Comparison of ENCODE assay signal across 9 cellular contexts in the genomic region with DNA sequence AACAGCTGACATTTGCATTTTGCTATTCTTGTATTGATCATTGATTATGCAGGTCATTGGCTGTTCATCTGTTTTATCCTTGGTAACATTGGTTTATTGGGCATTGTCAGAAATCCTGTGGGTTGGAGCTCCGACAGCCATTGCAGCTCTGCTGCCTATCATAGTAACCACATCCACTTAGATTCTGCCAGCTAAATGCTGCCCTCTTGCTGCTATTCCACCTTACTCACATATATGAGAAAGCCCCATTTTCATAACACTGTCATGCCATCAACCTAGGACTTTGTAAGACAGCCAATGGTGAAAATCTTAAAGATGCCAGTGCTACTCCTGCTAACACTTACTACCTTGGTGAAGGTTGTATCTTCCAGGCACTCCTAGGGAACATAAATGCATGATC.
DNase-seq lines count a peak whose midpoint lies in the region; ATAC-seq and TF ChIP-seq lines count a peak whose summit lies in the region.
"Had no signal": no experiment of that assay in that cellular context is flagged by ENCODE, and none has a peak within 500 bp of the region (broad histone marks: within the 10 kb centered on the region; RNA-seq: fewer than 3 reads in every experiment).

No MANE protein-coding gene starts in this region.

- peaks cover 2% of the 10 kb centered on the region; the same call in 1 of the 2 replicates for H3K9me2 ChIP-seq in GM23338 (ENCODE audit: insufficient read depth)

- H4K20me1 ChIP-seq in GM23338 (replicated peaks; ENCODE audit: insufficient read depth), result no peaks in the 10 kb centered on the region

- peaks cover 2% of the 10 kb centered on the region for H3K27me3 Mint-ChIP-seq in GM23338 (ENCODE audit: insufficient read depth, low read depth, poor library complexity)

- no peak overlapping the region for H3K4me3 ChIP-seq in GM23338
- H3K4me3 ChIP-seq: gastroesophageal sphincter had no signal

- no peaks in the 10 kb centered on the region for H3K9me3 Mint-ChIP-seq in GM23338

- no peaks in the 10 kb centered on the region for H3K4me1 ChIP-seq in GM23338 (ENCODE audit: insufficient read depth)
- H3K4me1 ChIP-seq: gastroesophageal sphincter had no signal

- no peak overlapping the region for H3K27ac ChIP-seq in GM23338 (ENCODE audit: low read depth)
- H3K27ac ChIP-seq: gastroesophageal sphincter had no signal

- ATAC-seq in GM23338, result peak; percentile 73
- peak; percentile 77 for ATAC-seq in SK-N-SH treated with all-trans-retinoic acid at 6 μM for 48 hours
- peak; percentile 75 for ATAC-seq in left colon
- ATAC-seq: gastroesophageal sphincter had no signal

- H3K36me3 Mint-ChIP-seq in GM23338 (ENCODE audit: low read depth), result no peaks in the 10 kb centered on the region

- no peaks in the 10 kb centered on the region for H3K79me2 ChIP-seq in GM23338 (replicated peaks; ENCODE audit: insufficient read depth)

- no peak overlapping the region for H2AFZ ChIP-seq in GM23338

- H3K27me3 ChIP-seq in GM23338 (ENCODE audit: insufficient read depth), result no peaks in the 10 kb centered on the region
- H3K27me3 ChIP-seq: gastroesophageal sphincter had no signal

- TF ChIP-seq CTCF in GM23338 (conservative IDR thresholded peaks at IDR 0.05; ENCODE audit: low read depth in 2 of 2), result peak; percentile 48 to 70

- no peak overlapping the region for H3K4me3 Mint-ChIP-seq in GM23338

- no peak overlapping the region for H3K27ac Mint-ChIP-seq in GM23338

- no peaks in the 10 kb centered on the region for H3F3A ChIP-seq in GM23338 (replicated peaks; ENCODE audit: low read depth)

- peaks cover 10% of the 10 kb centered on the region for H3K4me1 Mint-ChIP-seq in GM23338

- DNase-seq in DMS53 (lab: John Stamatoyannopoulos, UW), result peak; percentile 56
- peak; percentile 49 for DNase-seq in GM23338 (ENCODE audit: low spot score)
- peak in 1 of 2 donors; percentile 14 for DNase-seq in left colon
- no peak for DNase-seq in epidermal melanocyte (ENCODE audit: insufficient read length, low spot score)
- no peak for DNase-seq in stimulated activated naive CD4-positive, alpha-beta T cell treated with Interleukin-2 at 50 U/mL for 16 hours (lab: John Stamatoyannopoulos, UW)
- no peak for DNase-seq in stimulated activated CD4-positive, alpha-beta T cell treated with anti-CD3 and anti-CD28 coated beads, Interleukin-4, amount 100 ng/mL, for 24 hours
- DNase-seq in H4 (ENCODE audit: low spot score), result no peak

- intact Hi-C loops in left colon (cut with DNase I, micrococcal nuclease), result no loop called here

- no peaks in the 10 kb centered on the region for H3K36me3 ChIP-seq in GM23338 (ENCODE audit: insufficient read depth)
- H3K36me3 ChIP-seq: gastroesophageal sphincter had no signal

- no peak overlapping the region for H3K4me2 ChIP-seq in GM23338

TF ChIP-seq in GM23338, 12 proteins besides CTCF, POLR2A, EP300 and RAD21 (continues in another document):
- TF ChIP-seq EZH2 (IDR thresholded peaks at IDR 0.05; ENCODE audit: low read depth, unreplicated experiment) (no peak), POLR2AphosphoS5 (IDR thresholded peaks at IDR 0.05; ENCODE audit: low read depth) (no peak), JUNB (IDR thresholded peaks at IDR 0.05; ENCODE audit: unreplicated experiment) (no peak), ZNF331 (CRISPR knock-in tag; IDR thresholded peaks at IDR 0.05; ENCODE audit: low read depth) (no peak)
- TF ChIP-seq, protein P1, sequence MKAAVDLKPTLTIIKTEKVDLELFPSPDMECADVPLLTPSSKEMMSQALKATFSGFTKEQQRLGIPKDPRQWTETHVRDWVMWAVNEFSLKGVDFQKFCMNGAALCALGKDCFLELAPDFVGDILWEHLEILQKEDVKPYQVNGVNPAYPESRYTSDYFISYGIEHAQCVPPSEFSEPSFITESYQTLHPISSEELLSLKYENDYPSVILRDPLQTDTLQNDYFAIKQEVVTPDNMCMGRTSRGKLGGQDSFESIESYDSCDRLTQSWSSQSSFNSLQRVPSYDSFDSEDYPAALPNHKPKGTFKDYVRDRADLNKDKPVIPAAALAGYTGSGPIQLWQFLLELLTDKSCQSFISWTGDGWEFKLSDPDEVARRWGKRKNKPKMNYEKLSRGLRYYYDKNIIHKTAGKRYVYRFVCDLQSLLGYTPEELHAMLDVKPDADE (IDR thresholded peaks at IDR 0.05), result no peak

TF ChIP-seq in SK-N-SH treated with all-trans-retinoic acid at 6 μM for 48 hours, 23 proteins besides CTCF, POLR2A, EP300 and RAD21 (continues in another document):
- no peak for TF ChIP-seq ZNF565 (CRISPR knock-in tag; conservative IDR thresholded peaks at IDR 0.05; ENCODE audit: low read depth)
- TF ChIP-seq, protein P2, sequence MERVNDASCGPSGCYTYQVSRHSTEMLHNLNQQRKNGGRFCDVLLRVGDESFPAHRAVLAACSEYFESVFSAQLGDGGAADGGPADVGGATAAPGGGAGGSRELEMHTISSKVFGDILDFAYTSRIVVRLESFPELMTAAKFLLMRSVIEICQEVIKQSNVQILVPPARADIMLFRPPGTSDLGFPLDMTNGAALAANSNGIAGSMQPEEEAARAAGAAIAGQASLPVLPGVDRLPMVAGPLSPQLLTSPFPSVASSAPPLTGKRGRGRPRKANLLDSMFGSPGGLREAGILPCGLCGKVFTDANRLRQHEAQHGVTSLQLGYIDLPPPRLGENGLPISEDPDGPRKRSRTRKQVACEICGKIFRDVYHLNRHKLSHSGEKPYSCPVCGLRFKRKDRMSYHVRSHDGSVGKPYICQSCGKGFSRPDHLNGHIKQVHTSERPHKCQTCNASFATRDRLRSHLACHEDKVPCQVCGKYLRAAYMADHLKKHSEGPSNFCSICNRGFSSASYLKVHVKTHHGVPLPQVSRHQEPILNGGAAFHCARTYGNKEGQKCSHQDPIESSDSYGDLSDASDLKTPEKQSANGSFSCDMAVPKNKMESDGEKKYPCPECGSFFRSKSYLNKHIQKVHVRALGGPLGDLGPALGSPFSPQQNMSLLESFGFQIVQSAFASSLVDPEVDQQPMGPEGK (CRISPR knock-in tag; IDR thresholded peaks at IDR 0.05; ENCODE audit: borderline replicate concordance), result no peak
- no peak for TF ChIP-seq TOX (CRISPR knock-in tag; IDR thresholded peaks at IDR 0.05; ENCODE audit: borderline replicate concordance)
- TF ChIP-seq, protein P3, sequence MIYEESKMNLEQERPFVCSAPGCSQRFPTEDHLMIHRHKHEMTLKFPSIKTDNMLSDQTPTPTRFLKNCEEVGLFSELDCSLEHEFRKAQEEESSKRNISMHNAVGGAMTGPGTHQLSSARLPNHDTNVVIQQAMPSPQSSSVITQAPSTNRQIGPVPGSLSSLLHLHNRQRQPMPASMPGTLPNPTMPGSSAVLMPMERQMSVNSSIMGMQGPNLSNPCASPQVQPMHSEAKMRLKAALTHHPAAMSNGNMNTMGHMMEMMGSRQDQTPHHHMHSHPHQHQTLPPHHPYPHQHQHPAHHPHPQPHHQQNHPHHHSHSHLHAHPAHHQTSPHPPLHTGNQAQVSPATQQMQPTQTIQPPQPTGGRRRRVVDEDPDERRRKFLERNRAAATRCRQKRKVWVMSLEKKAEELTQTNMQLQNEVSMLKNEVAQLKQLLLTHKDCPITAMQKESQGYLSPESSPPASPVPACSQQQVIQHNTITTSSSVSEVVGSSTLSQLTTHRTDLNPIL (CRISPR knock-in tag; IDR thresholded peaks at IDR 0.05; ENCODE audit: low read depth), result no peak
- no peak for TF ChIP-seq ESRRG (CRISPR knock-in tag; IDR thresholded peaks at IDR 0.05)
- TF ChIP-seq, protein P4, sequence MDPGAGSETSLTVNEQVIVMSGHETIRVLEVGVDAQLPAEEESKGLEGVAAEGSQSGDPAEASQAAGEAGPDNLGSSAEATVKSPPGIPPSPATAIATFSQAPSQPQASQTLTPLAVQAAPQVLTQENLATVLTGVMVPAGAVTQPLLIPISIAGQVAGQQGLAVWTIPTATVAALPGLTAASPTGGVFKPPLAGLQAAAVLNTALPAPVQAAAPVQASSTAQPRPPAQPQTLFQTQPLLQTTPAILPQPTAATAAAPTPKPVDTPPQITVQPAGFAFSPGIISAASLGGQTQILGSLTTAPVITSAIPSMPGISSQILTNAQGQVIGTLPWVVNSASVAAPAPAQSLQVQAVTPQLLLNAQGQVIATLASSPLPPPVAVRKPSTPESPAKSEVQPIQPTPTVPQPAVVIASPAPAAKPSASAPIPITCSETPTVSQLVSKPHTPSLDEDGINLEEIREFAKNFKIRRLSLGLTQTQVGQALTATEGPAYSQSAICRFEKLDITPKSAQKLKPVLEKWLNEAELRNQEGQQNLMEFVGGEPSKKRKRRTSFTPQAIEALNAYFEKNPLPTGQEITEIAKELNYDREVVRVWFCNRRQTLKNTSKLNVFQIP (CRISPR knock-in tag; IDR thresholded peaks at IDR 0.05; ENCODE audit: borderline replicate concordance, low read depth), result no peak
- no peak for TF ChIP-seq ZNF8 (CRISPR knock-in tag; IDR thresholded peaks at IDR 0.05)
- TF ChIP-seq CSDC2 (CRISPR knock-in tag; IDR thresholded peaks at IDR 0.05), result no peak
- no peak for TF ChIP-seq BACH2 (CRISPR knock-in tag; IDR thresholded peaks at IDR 0.05; ENCODE audit: borderline replicate concordance)
- TF ChIP-seq ZC3H10 (CRISPR knock-in tag; IDR thresholded peaks at IDR 0.05), result no peak
- TF ChIP-seq GLIS3 (CRISPR knock-in tag; IDR thresholded peaks at IDR 0.05), result no peak
- no peak for TF ChIP-seq ZFP3 (CRISPR knock-in tag; IDR thresholded peaks at IDR 0.05)
- no peak for TF ChIP-seq RARB (CRISPR knock-in tag; IDR thresholded peaks at IDR 0.05)
- TF ChIP-seq, protein P5, sequence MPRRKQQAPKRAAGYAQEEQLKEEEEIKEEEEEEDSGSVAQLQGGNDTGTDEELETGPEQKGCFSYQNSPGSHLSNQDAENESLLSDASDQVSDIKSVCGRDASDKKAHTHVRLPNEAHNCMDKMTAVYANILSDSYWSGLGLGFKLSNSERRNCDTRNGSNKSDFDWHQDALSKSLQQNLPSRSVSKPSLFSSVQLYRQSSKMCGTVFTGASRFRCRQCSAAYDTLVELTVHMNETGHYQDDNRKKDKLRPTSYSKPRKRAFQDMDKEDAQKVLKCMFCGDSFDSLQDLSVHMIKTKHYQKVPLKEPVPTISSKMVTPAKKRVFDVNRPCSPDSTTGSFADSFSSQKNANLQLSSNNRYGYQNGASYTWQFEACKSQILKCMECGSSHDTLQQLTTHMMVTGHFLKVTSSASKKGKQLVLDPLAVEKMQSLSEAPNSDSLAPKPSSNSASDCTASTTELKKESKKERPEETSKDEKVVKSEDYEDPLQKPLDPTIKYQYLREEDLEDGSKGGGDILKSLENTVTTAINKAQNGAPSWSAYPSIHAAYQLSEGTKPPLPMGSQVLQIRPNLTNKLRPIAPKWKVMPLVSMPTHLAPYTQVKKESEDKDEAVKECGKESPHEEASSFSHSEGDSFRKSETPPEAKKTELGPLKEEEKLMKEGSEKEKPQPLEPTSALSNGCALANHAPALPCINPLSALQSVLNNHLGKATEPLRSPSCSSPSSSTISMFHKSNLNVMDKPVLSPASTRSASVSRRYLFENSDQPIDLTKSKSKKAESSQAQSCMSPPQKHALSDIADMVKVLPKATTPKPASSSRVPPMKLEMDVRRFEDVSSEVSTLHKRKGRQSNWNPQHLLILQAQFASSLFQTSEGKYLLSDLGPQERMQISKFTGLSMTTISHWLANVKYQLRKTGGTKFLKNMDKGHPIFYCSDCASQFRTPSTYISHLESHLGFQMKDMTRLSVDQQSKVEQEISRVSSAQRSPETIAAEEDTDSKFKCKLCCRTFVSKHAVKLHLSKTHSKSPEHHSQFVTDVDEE (CRISPR knock-in tag; IDR thresholded peaks at IDR 0.05), result no peak
- TF ChIP-seq ZFP30 (CRISPR knock-in tag; IDR thresholded peaks at IDR 0.05), result no peak

Comparison
In these comparisons a context has a peak if more than half of its experiments do, and no peak if none do; other contexts are left out.
1. DNase-seq: peak in DMS53 (single experiment) and GM23338 (single experiment); none in epidermal melanocyte (single experiment), stimulated activated naive CD4-positive, alpha-beta T cell treated with Interleukin-2 at 50 U/mL for 16 hours (single experiment), stimulated activated CD4-positive, alpha-beta T cell treated with anti-CD3 and anti-CD28 coated beads, Interleukin-4, amount 100 ng/mL, for 24 hours (single experiment) and H4 (single experiment).
2. Peak in every context shown above with its lines, with median percentiles within 50 percentile points of each other: ATAC-seq.